ENCODE assay signal across 1 cellular context in genomic region chr3:3170998-3171397, GRCh38.
TF ChIP-seq lines count a peak whose summit lies in the region.

No MANE protein-coding gene starts in this region.

TF ChIP-seq in GM23338, 12 proteins besides CTCF, POLR2A, EP300 and RAD21 (continued from another document):
- TF ChIP-seq ZNF462 (CRISPR knock-in tag; IDR thresholded peaks at IDR 0.05) = no peak
- TF ChIP-seq ZNF114 (CRISPR knock-in tag; IDR thresholded peaks at IDR 0.05) = no peak
- no peak for TF ChIP-seq ETS1 (IDR thresholded peaks at IDR 0.05)
- TF ChIP-seq EZH2 (IDR thresholded peaks at IDR 0.05; ENCODE audit: low read depth, unreplicated experiment) = no peak
- no peak for TF ChIP-seq EZH2phosphoT487 (IDR thresholded peaks at IDR 0.05; ENCODE audit: unreplicated experiment)
- no peak for TF ChIP-seq JUNB (IDR thresholded peaks at IDR 0.05; ENCODE audit: unreplicated experiment)
- TF ChIP-seq NANOG (IDR thresholded peaks at IDR 0.05; ENCODE audit: borderline replicate concordance) = no peak
- TF ChIP-seq CREB1 (CRISPR knock-in tag; IDR thresholded peaks at IDR 0.05; ENCODE audit: low read depth) = no peak
